In genomic region chr5:103258957-103259704, GRCh38 we compare ENCODE assay signal across 1 cellular context.
TF ChIP-seq lines count a peak whose summit lies in the region.

No MANE protein-coding gene starts in this region.

TF ChIP-seq in K562, 482 proteins besides CTCF, POLR2A, EP300 and RAD21 (continued from another document and continues in another):
- TF ChIP-seq HMBOX1 (IDR thresholded peaks at IDR 0.05) = no peak
- TF ChIP-seq XRCC4 (IDR thresholded peaks at IDR 0.05; ENCODE audit: extremely low read depth, insufficient read depth, insufficient read length) = no peak
- no peak for TF ChIP-seq TEAD1 (CRISPR knock-in tag; IDR thresholded peaks at IDR 0.05)
- TF ChIP-seq NUFIP1 (IDR thresholded peaks at IDR 0.05; ENCODE audit: partially characterized antibody) = no peak
- no peak for TF ChIP-seq RFX1 (IDR thresholded peaks at IDR 0.05)
- TF ChIP-seq TARDBP (IDR thresholded peaks at IDR 0.05) = no peak
- TF ChIP-seq SMAD3 (CRISPR knock-in tag; conservative IDR thresholded peaks at IDR 0.05) = no peak
- TF ChIP-seq RBFOX2 (IDR thresholded peaks at IDR 0.05; ENCODE audit: low read depth, low read length) = peak; percentile 82
- TF ChIP-seq TBP (optimal IDR thresholded peaks at IDR 0.05; ENCODE audit: low read depth, low read length) = no peak
- TF ChIP-seq TCF15 (CRISPR knock-in tag; IDR thresholded peaks at IDR 0.05) = no peak
- no peak for TF ChIP-seq BRF1 (IDR thresholded peaks at IDR 0.05; ENCODE audit: borderline replicate concordance, extremely low read depth, insufficient read length)
- TF ChIP-seq E2F6 (IDR thresholded peaks at IDR 0.05; ENCODE audit: borderline replicate concordance in 1 of 2, extremely low read depth in 1 of 2, insufficient read depth in 1 of 2, insufficient read length in 1 of 2, low read depth in 1 of 2, low read length in 1 of 2, poor library complexity in 1 of 2, severe bottlenecking in 1 of 2) = peak; percentile 68 to 70
- TF ChIP-seq ATF3 (IDR thresholded peaks at IDR 0.05) = no peak
- no peak for TF ChIP-seq ATF3 (CRISPR knock-in tag; conservative IDR thresholded peaks at IDR 0.05)
- TF ChIP-seq PML (IDR thresholded peaks at IDR 0.05; ENCODE audit: low read length) = peak; percentile 22; the same call in 1 of the 2 replicates
- no peak for TF ChIP-seq SMARCE1 (IDR thresholded peaks at IDR 0.05)
- no peak for TF ChIP-seq REST (CRISPR knock-in tag; IDR thresholded peaks at IDR 0.05; ENCODE audit: low read depth)
- peak; percentile 55 for TF ChIP-seq GMEB1 (CRISPR knock-in tag; IDR thresholded peaks at IDR 0.05)
- TF ChIP-seq ZFP91 (CRISPR knock-in tag; IDR thresholded peaks at IDR 0.05) = no peak
- TF ChIP-seq ZC3H11A (IDR thresholded peaks at IDR 0.05; ENCODE audit: low read depth, low read length) = no peak
- no peak for TF ChIP-seq MTA1 (IDR thresholded peaks at IDR 0.05; ENCODE audit: borderline replicate concordance)
- no peak for TF ChIP-seq TCF7 (IDR thresholded peaks at IDR 0.05; ENCODE audit: borderline replicate concordance)
- TF ChIP-seq GTF2B (IDR thresholded peaks at IDR 0.05; ENCODE audit: extremely low read depth, insufficient read length) = no peak
- TF ChIP-seq MLX (CRISPR knock-in tag; conservative IDR thresholded peaks at IDR 0.05) = no peak
- peak in 1 of 3 experiments; percentile 63; a peak in 2 of 6 replicates for TF ChIP-seq ZBTB11 (CRISPR knock-in tag; IDR thresholded peaks at IDR 0.05)
- TF ChIP-seq CEBPZ (IDR thresholded peaks at IDR 0.05; ENCODE audit: borderline replicate concordance, low read depth, low read length) = no peak
- peak; percentile 15; the same call in 1 of the 2 replicates for TF ChIP-seq CREB3L1 (IDR thresholded peaks at IDR 0.05; ENCODE audit: borderline replicate concordance, low read depth)
- TF ChIP-seq FOXK1 (CRISPR knock-in tag; IDR thresholded peaks at IDR 0.05; ENCODE audit: borderline replicate concordance) = no peak
- no peak for TF ChIP-seq KAT2B (IDR thresholded peaks at IDR 0.05; ENCODE audit: low read depth, low read length)
- no peak for TF ChIP-seq ZNF77 (CRISPR knock-in tag; IDR thresholded peaks at IDR 0.05)
- TF ChIP-seq ZBTB12 (CRISPR knock-in tag; IDR thresholded peaks at IDR 0.05) = no peak
